17 cellular contexts compared by ENCODE assay signal in genomic region chr4:182238355-182238931, GRCh38. TPM values are rescaled to one million over a fixed set of nuclear protein-coding genes. Genes with fewer than 3 reads are reported as not detected.
DNase-seq lines count a peak whose midpoint lies in the region; ATAC-seq lines count a peak whose summit lies in the region.
"Had no signal": no experiment of that assay in that cellular context is flagged by ENCODE, and none has a peak within 500 bp of the region (broad histone marks: within the 10 kb centered on the region; RNA-seq: fewer than 3 reads in every experiment).

No MANE protein-coding gene starts in this region.

- H3K27me3 ChIP-seq in HUES6 (ENCODE audit: control insufficient read depth, insufficient read depth, low read length) = no peaks in the 10 kb centered on the region
- H3K27me3 ChIP-seq: MG63, suprapubic skin had no signal

- intact Hi-C loops in sciatic nerve (cut with DNase I) = no loop called here

- no peaks in the 10 kb centered on the region for H3K36me3 ChIP-seq in HUES6 (ENCODE audit: control insufficient read depth, insufficient read depth, low read length)
- H3K36me3 ChIP-seq: MG63, suprapubic skin had no signal

- H3K9ac ChIP-seq in HUES6 (ENCODE audit: low read length) = peak overlapping the region; percentile 0

- peak overlapping the region; percentile 2; the same call in 1 of the 2 replicates for H3K27ac ChIP-seq in HUES6 (ENCODE audit: low read depth, low read length)
- H3K27ac ChIP-seq: suprapubic skin had no signal

- peaks cover 34% of the 10 kb centered on the region for H3K4me1 ChIP-seq in HUES6 (ENCODE audit: control insufficient read depth, insufficient read depth, low read length)
- H3K4me1 ChIP-seq: suprapubic skin had no signal

- DNase-seq in A172 (ENCODE audit: low spot score) (peak; percentile 54), amniotic epithelial cell (ENCODE audit: low read depth) (peak; percentile 45), kidney glomerular epithelial cell (lab: John Stamatoyannopoulos, UW) (peak; percentile 80), OCI-M1 (lab: John Stamatoyannopoulos, UW) (no peak), sciatic nerve (ENCODE audit: low spot score) (no peak)
- DNase-seq: 8988T; activated naive CD4-positive, alpha-beta T cell treated with anti-CD3 and anti-CD28 coated beads for 36 hours; CD4-positive, alpha-beta memory T cell; kidney; MG63; NCI-H2029; NCI-H69 had no signal

- H3K9me3 ChIP-seq in HUES6 (ENCODE audit: control insufficient read depth, insufficient read depth, low read depth, low read length) = no peaks in the 10 kb centered on the region
- H3K9me3 ChIP-seq: MG63, suprapubic skin had no signal

- no peak overlapping the region; the same call in 1 of the 2 replicates for H3K4me3 ChIP-seq in HUES6 (ENCODE audit: low read depth, low read length)
- H3K4me3 ChIP-seq: MG63, suprapubic skin had no signal

- ATAC-seq in GM19467 (IDR thresholded peaks at IDR 0.05; ENCODE audit: unreplicated experiment) = no peak
- no peak for ATAC-seq in HG02588 (IDR thresholded peaks at IDR 0.05; ENCODE audit: unreplicated experiment)
- no peak for ATAC-seq in sciatic nerve
- ATAC-seq: Panc1 had no signal

RNA-seq across cellular contexts. Expression of gene TENM3, which starts 4.8 kb away (rescaled TPM):
- total RNA-seq in A172 (2014; rRNA removed; shearing (Covaris generic)) = 87.7 and 92.1 TPM in 2 replicates
- 38.2 TPM for total RNA-seq in sciatic nerve
- total RNA-seq: activated naive CD4-positive, alpha-beta T cell treated with anti-CD3 and anti-CD28 coated beads for 36 hours; CD4-positive, alpha-beta memory T cell had no signal

Comparison
In these comparisons a context has a peak if more than half of its experiments do, and no peak if none do; other contexts are left out.
1. DNase-seq: peak in A172 (single experiment), amniotic epithelial cell (single experiment) and kidney glomerular epithelial cell (single experiment); none in OCI-M1 (single experiment) and sciatic nerve (single experiment).